1 cellular context compared by ENCODE assay signal in genomic region chr14:55807059-55807499, GRCh38.
TF ChIP-seq lines count a peak whose summit lies in the region.

No MANE protein-coding gene starts in this region.

TF ChIP-seq in K562, 482 proteins besides CTCF, POLR2A, EP300 and RAD21 (continued from another document and continues in another):
- no peak for TF ChIP-seq ZNF407 (IDR thresholded peaks at IDR 0.05; ENCODE audit: low read depth)
- no peak for TF ChIP-seq MLX (CRISPR knock-in tag; conservative IDR thresholded peaks at IDR 0.05)
- no peak for TF ChIP-seq TRIM25 (IDR thresholded peaks at IDR 0.05; ENCODE audit: borderline replicate concordance)
- TF ChIP-seq PCBP2 (IDR thresholded peaks at IDR 0.05; ENCODE audit: low read depth, low read length, poor library complexity, severe bottlenecking), result no peak
- no peak for TF ChIP-seq ATF1 (CRISPR knock-in tag; IDR thresholded peaks at IDR 0.05)
- peak; percentile 68; the same call in 1 of the 2 replicates for TF ChIP-seq ATF1 (tag; IDR thresholded peaks at IDR 0.05)
- TF ChIP-seq KLF16 (IDR thresholded peaks at IDR 0.05), result peak; percentile 61
- TF ChIP-seq ZNF79 (CRISPR knock-in tag; IDR thresholded peaks at IDR 0.05; ENCODE audit: low read depth), result no peak
- TF ChIP-seq SETDB1 (IDR thresholded peaks at IDR 0.05; ENCODE audit: low read length), result no peak
- no peak for TF ChIP-seq JUND (IDR thresholded peaks at IDR 0.05; ENCODE audit: borderline replicate concordance, low read depth, low read length)
- TF ChIP-seq JUND (tag; IDR thresholded peaks at IDR 0.05; ENCODE audit: borderline replicate concordance, low read depth, low read length), result peak; percentile 18; the same call in 1 of the 3 replicates
- no peak for TF ChIP-seq ZNF274 (IDR thresholded peaks at IDR 0.05; ENCODE audit: borderline replicate concordance, low read depth, low read length)
- TF ChIP-seq SNAPC5 (CRISPR knock-in tag; IDR thresholded peaks at IDR 0.05), result no peak
- peak; percentile 55 for TF ChIP-seq TAL1 (IDR thresholded peaks at IDR 0.05)
- no peak for TF ChIP-seq BDP1 (IDR thresholded peaks at IDR 0.05; ENCODE audit: insufficient read depth, insufficient read length)
- no peak for TF ChIP-seq SAFB (IDR thresholded peaks at IDR 0.05; ENCODE audit: borderline replicate concordance, low read depth, low read length)
- TF ChIP-seq KDM2B (CRISPR knock-in tag; IDR thresholded peaks at IDR 0.05), result no peak
- no peak for TF ChIP-seq NCOA1 (IDR thresholded peaks at IDR 0.05; ENCODE audit: low read depth)
- no peak for TF ChIP-seq ARID4B (CRISPR knock-in tag; IDR thresholded peaks at IDR 0.05)
- TF ChIP-seq SRSF3 (IDR thresholded peaks at IDR 0.05; ENCODE audit: insufficient read depth, low read length), result no peak
- peak; percentile 35; the same call in 1 of the 2 replicates for TF ChIP-seq TFAP4 (CRISPR knock-in tag; IDR thresholded peaks at IDR 0.05; ENCODE audit: borderline replicate concordance)
- TF ChIP-seq CBX5 (IDR thresholded peaks at IDR 0.05; ENCODE audit: borderline replicate concordance, low read depth), result no peak
- TF ChIP-seq ZBTB11 (CRISPR knock-in tag; IDR thresholded peaks at IDR 0.05), result peak in 1 of 3 experiments; percentile 61; a peak in 1 of 6 replicates
- no peak for TF ChIP-seq TEAD2 (tag; IDR thresholded peaks at IDR 0.05)
- no peak for TF ChIP-seq PTTG1 (tag; IDR thresholded peaks at IDR 0.05; ENCODE audit: low read depth)
- no peak for TF ChIP-seq ZNF696 (CRISPR knock-in tag; conservative IDR thresholded peaks at IDR 0.05)
- peak; percentile 83 to 88 for TF ChIP-seq KDM1A (IDR thresholded peaks at IDR 0.05)
- no peak for TF ChIP-seq PHF21A (IDR thresholded peaks at IDR 0.05; ENCODE audit: borderline replicate concordance, low read depth)
- no peak for TF ChIP-seq THRAP3 (IDR thresholded peaks at IDR 0.05; ENCODE audit: borderline replicate concordance)
- no peak for TF ChIP-seq CCAR2 (IDR thresholded peaks at IDR 0.05; ENCODE audit: low read depth, low read length)
- TF ChIP-seq KLF6 (CRISPR knock-in tag; IDR thresholded peaks at IDR 0.05; ENCODE audit: borderline replicate concordance), result no peak
- no peak for TF ChIP-seq HLTF (IDR thresholded peaks at IDR 0.05)
- no peak for TF ChIP-seq ID3 (CRISPR knock-in tag; IDR thresholded peaks at IDR 0.05)
- TF ChIP-seq ID3 (tag; IDR thresholded peaks at IDR 0.05), result no peak
- TF ChIP-seq NCOA4 (IDR thresholded peaks at IDR 0.05; ENCODE audit: partially characterized antibody), result no peak
- TF ChIP-seq E2F3 (CRISPR knock-in tag; IDR thresholded peaks at IDR 0.05), result no peak
- no peak for TF ChIP-seq TSHZ1 (CRISPR knock-in tag; IDR thresholded peaks at IDR 0.05)
